In genomic region chr7:23523486-23524075, GRCh38 we compare ENCODE assay signal across 15 cellular contexts. TPM values are rescaled to one million over a fixed set of nuclear protein-coding genes. Genes with fewer than 3 reads are reported as not detected.
DNase-seq lines count a peak whose midpoint lies in the region; ATAC-seq and TF ChIP-seq lines count a peak whose summit lies in the region.
"Had no signal": no experiment of that assay in that cellular context is flagged by ENCODE, and none has a peak within 500 bp of the region (broad histone marks: within the 10 kb centered on the region; RNA-seq: fewer than 3 reads in every experiment).

No MANE protein-coding gene starts in this region.

- peaks cover 34% of the 10 kb centered on the region; the same call in 1 of the 2 replicates for H3F3A ChIP-seq in SU-DHL-6 (ENCODE audit: insufficient read depth)

- peak overlapping the region; percentile 10 for H3K4me2 ChIP-seq in SU-DHL-6 (ENCODE audit: low read depth, low read length, poor library complexity, severe bottlenecking)

- WGBS in gastroesophageal sphincter (ENCODE audit: low coverage in 1 of 2), 2 donors: 23 to 35% methylated on average over 2 of the region's 2 CpGs

- DNase-seq in DMS 273 (lab: John Stamatoyannopoulos, UW; ENCODE audit: unreplicated experiment) (peak; percentile 44), DMS 273 treated with DMSO at 0.1 percent for 48 hours (lab: John Stamatoyannopoulos, UW) (no peak), GM03348 (ENCODE audit: low spot score) (no peak)
- no peak for DNase-seq in natural killer cell treated with Interleukin-12 subunit alpha and Interleukin-12 subunit beta and Interleukin-15 and Interleukin-18, amount 100 ng/mL, for 72 hours (ENCODE audit: low spot score)
- DNase-seq: C1 segment of cervical spinal cord, hippocampal formation, kidney glomerular epithelial cell, ovary had no signal

- H3K27ac ChIP-seq in SU-DHL-6 (ENCODE audit: low read depth, low read length) (no peak overlapping the region), gastroesophageal sphincter (no peak overlapping the region)
- H3K27ac ChIP-seq: 22Rv1, ovary, VCaP had no signal

- no peak overlapping the region for H2AFZ ChIP-seq in SU-DHL-6 (ENCODE audit: low read depth, low read length, severe bottlenecking)

- H3K27me3 ChIP-seq in SU-DHL-6 (ENCODE audit: low read length) (no peaks in the 10 kb centered on the region), gastroesophageal sphincter (no peaks in the 10 kb centered on the region)
- H3K27me3 ChIP-seq: ovary had no signal

- H3K79me2 ChIP-seq in SU-DHL-6 (ENCODE audit: insufficient read depth, low read length): peaks cover 100% of the 10 kb centered on the region

- peak overlapping the region; percentile 13 for H3K4me3 Mint-ChIP-seq in natural killer cell treated with Interleukin-12 subunit alpha and Interleukin-12 subunit beta and Interleukin-15 and Interleukin-18, amount 100 ng/mL, for 72 hours

- H3K27me3 Mint-ChIP-seq in natural killer cell treated with Interleukin-12 subunit alpha and Interleukin-12 subunit beta and Interleukin-15 and Interleukin-18, amount 100 ng/mL, for 72 hours: no peaks in the 10 kb centered on the region

- no peak for TF ChIP-seq EP300 in gastroesophageal sphincter (IDR thresholded peaks at IDR 0.05)

- TF ChIP-seq POLR2A in gastroesophageal sphincter (IDR thresholded peaks at IDR 0.05): no peak

- H3K4me1 Mint-ChIP-seq in natural killer cell treated with Interleukin-12 subunit alpha and Interleukin-12 subunit beta and Interleukin-15 and Interleukin-18, amount 100 ng/mL, for 72 hours (ENCODE audit: low read depth in 2 of 2): peaks cover 40 to 53% of the 10 kb centered on the region in 2 donors

- TF ChIP-seq CTCF in SU-DHL-6 (IDR thresholded peaks at IDR 0.05; ENCODE audit: insufficient read depth, low read length, poor library complexity, severe bottlenecking): no peak
- TF ChIP-seq CTCF in gastroesophageal sphincter (IDR thresholded peaks at IDR 0.05): no peak

- no peaks in the 10 kb centered on the region for H3K9me2 ChIP-seq in SU-DHL-6 (replicated peaks; ENCODE audit: insufficient read depth, low read length)

- H3K36me3 Mint-ChIP-seq in natural killer cell treated with Interleukin-12 subunit alpha and Interleukin-12 subunit beta and Interleukin-15 and Interleukin-18, amount 100 ng/mL, for 72 hours: peaks cover 17% of the 10 kb centered on the region

- H3K36me3 ChIP-seq in SU-DHL-6 (ENCODE audit: low read length) (peaks cover 46% of the 10 kb centered on the region), gastroesophageal sphincter (peaks cover 0 to 34% of the 10 kb centered on the region in 2 donors)
- H3K36me3 ChIP-seq: ovary had no signal

- ATAC-seq in HG02610 (IDR thresholded peaks at IDR 0.05; ENCODE audit: unreplicated experiment): peak; percentile 36
- ATAC-seq in natural killer cell treated with Interleukin-12 subunit alpha and Interleukin-12 subunit beta and Interleukin-15 and Interleukin-18, amount 100 ng/mL, for 72 hours: no peak
- no peak for ATAC-seq in GM21367 (IDR thresholded peaks at IDR 0.05; ENCODE audit: unreplicated experiment)
- ATAC-seq in gastroesophageal sphincter: no peak
- ATAC-seq: HepG2 had no signal

- H3K4me1 ChIP-seq in gastroesophageal sphincter: peaks cover 5 to 79% (median 21%) of the 10 kb centered on the region in 3 donors

- H4K20me1 ChIP-seq in SU-DHL-6 (ENCODE audit: low read depth, low read length): peaks cover 84% of the 10 kb centered on the region

- no peaks in the 10 kb centered on the region for H3K9me3 Mint-ChIP-seq in natural killer cell treated with Interleukin-12 subunit alpha and Interleukin-12 subunit beta and Interleukin-15 and Interleukin-18, amount 100 ng/mL, for 72 hours

- H3K4me3 ChIP-seq in SU-DHL-6 (ENCODE audit: insufficient read depth, low read length, poor library complexity, severe bottlenecking): no peak overlapping the region
- H3K4me3 ChIP-seq in gastroesophageal sphincter: no peak overlapping the region
- H3K4me3 ChIP-seq: ovary had no signal

- peak overlapping the region in 1 of 2 donors; percentile 6 for H3K27ac Mint-ChIP-seq in natural killer cell treated with Interleukin-12 subunit alpha and Interleukin-12 subunit beta and Interleukin-15 and Interleukin-18, amount 100 ng/mL, for 72 hours

- no peak overlapping the region for H3K9ac ChIP-seq in SU-DHL-6 (ENCODE audit: low read length)

- H3K9me3 ChIP-seq in SU-DHL-6 (ENCODE audit: insufficient read depth, low read length) (no peaks in the 10 kb centered on the region), gastroesophageal sphincter (no peaks in the 10 kb centered on the region)
- H3K9me3 ChIP-seq: ovary had no signal

RNA-seq across cellular contexts. Expression of gene TRA2A, which starts 8.2 kb away (rescaled TPM):
- 100 to 1,000 TPM; 124 to 125 TPM for total RNA-seq in natural killer cell treated with Interleukin-12 subunit alpha and Interleukin-12 subunit beta and Interleukin-15 and Interleukin-18, amount 100 ng/mL, for 72 hours
- total RNA-seq in gastroesophageal sphincter: 10 to 100 TPM; 12.6 to 50.0 (median 27.1) TPM

RNA-seq across cellular contexts. Expression of gene IGF2BP3, which starts 53.3 kb away (rescaled TPM):
- under 1 TPM; 0.31 to 0.95 TPM for total RNA-seq in natural killer cell treated with Interleukin-12 subunit alpha and Interleukin-12 subunit beta and Interleukin-15 and Interleukin-18, amount 100 ng/mL, for 72 hours
- under 1 TPM in 2 of 4 donors, not detected in 2; 0.13 to 0.35 TPM for total RNA-seq in gastroesophageal sphincter
